ENCODE assay signal across 21 cellular contexts in genomic region chr11:34207487-34207886, GRCh38.
"Had no signal": no experiment of that assay in that cellular context is flagged by ENCODE, and none has a peak within 500 bp of the region (broad histone marks: within the 10 kb centered on the region; RNA-seq: fewer than 3 reads in every experiment).

No MANE protein-coding gene starts in this region.

- H3K4me3 ChIP-seq: breast epithelium, colonic mucosa, dorsolateral prefrontal cortex, spleen, thyroid gland had no signal

- ATAC-seq: activated T-helper 17 cell treated with anti-CD3 and anti-CD28 coated beads, Interleukin-2, amount 50 U/mL, for 72 hours; effector memory CD8-positive, alpha-beta T cell; esophagus mucosa had no signal

- H3K4me1 ChIP-seq: breast epithelium, colonic mucosa had no signal

- H3K36me3 Mint-ChIP-seq: activated naive CD8-positive, alpha-beta T cell treated with anti-CD3 and anti-CD28 coated beads for 36 hours had no signal

- H3K27me3 Mint-ChIP-seq: activated naive CD8-positive, alpha-beta T cell treated with anti-CD3 and anti-CD28 coated beads for 36 hours; effector memory CD8-positive, alpha-beta T cell; progenitor cell of endocrine pancreas had no signal

- H3K9me3 Mint-ChIP-seq: activated naive CD8-positive, alpha-beta T cell treated with anti-CD3 and anti-CD28 coated beads for 36 hours; activated T-cell treated with anti-CD3 and anti-CD28 coated beads, Interleukin-2, amount 50 U/mL, for 24 hours; activated T-helper 17 cell treated with anti-CD3 and anti-CD28 coated beads, Interleukin-2, amount 50 U/mL, for 72 hours; effector memory CD8-positive, alpha-beta T cell; neural crest cell; stimulated activated naive CD8-positive, alpha-beta T cell treated with anti-CD3 and anti-CD28 coated beads, Interleukin-15, Interleukin-2, amounts not matched to agents 100 ng/mL and 50 ng/mL, for 24 hours had no signal

- H3K36me3 ChIP-seq: breast epithelium, colonic mucosa, spleen, thyroid gland had no signal

- H3K9me3 ChIP-seq: breast epithelium, colonic mucosa, spleen, thyroid gland had no signal

- H3K27me3 ChIP-seq: breast epithelium, colonic mucosa, spleen, thyroid gland had no signal

- H3K27ac ChIP-seq: breast epithelium, colonic mucosa, spleen, thyroid gland, WERI-Rb-1 had no signal

- DNase-seq: activated CD8-positive, alpha-beta memory T cell treated with anti-CD3 and anti-CD28 coated beads, Interleukin-2, amount 50 U/mL, for 4 hours; activated naive CD4-positive, alpha-beta T cell treated with Interleukin-2 at 50 U/mL for 16 hours; activated naive CD8-positive, alpha-beta T cell treated with anti-CD3 and anti-CD28 coated beads for 36 hours; activated T-cell treated with anti-CD3 and anti-CD28 coated beads, Interleukin-2, amount 50 U/mL, for 24 hours; colonic mucosa; dorsolateral prefrontal cortex; effector memory CD8-positive, alpha-beta T cell; foreskin melanocyte; glutamatergic neuron; spleen; stimulated activated CD4-positive, alpha-beta T cell treated with anti-CD3 and anti-CD28 coated beads, Interleukin-4, amount 100 ng/mL, for 24 hours; substantia nigra; T-helper 1 cell; WERI-Rb-1 had no signal

- H3K27ac Mint-ChIP-seq: activated naive CD8-positive, alpha-beta T cell treated with anti-CD3 and anti-CD28 coated beads for 36 hours; activated T-cell treated with anti-CD3 and anti-CD28 coated beads, Interleukin-2, amount 50 U/mL, for 24 hours; activated T-helper 17 cell treated with anti-CD3 and anti-CD28 coated beads, Interleukin-2, amount 50 U/mL, for 72 hours; effector memory CD8-positive, alpha-beta T cell; stimulated activated naive CD8-positive, alpha-beta T cell treated with anti-CD3 and anti-CD28 coated beads, Interleukin-15, Interleukin-2, amounts not matched to agents 100 ng/mL and 50 ng/mL, for 24 hours had no signal

- H3K4me3 Mint-ChIP-seq: activated naive CD8-positive, alpha-beta T cell treated with anti-CD3 and anti-CD28 coated beads for 36 hours; activated T-cell treated with anti-CD3 and anti-CD28 coated beads, Interleukin-2, amount 50 U/mL, for 24 hours; activated T-helper 17 cell treated with anti-CD3 and anti-CD28 coated beads, Interleukin-2, amount 50 U/mL, for 72 hours; effector memory CD8-positive, alpha-beta T cell; stimulated activated naive CD8-positive, alpha-beta T cell treated with anti-CD3 and anti-CD28 coated beads, Interleukin-15, Interleukin-2, amounts not matched to agents 100 ng/mL and 50 ng/mL, for 24 hours had no signal
